8 cellular contexts compared by ENCODE assay signal in genomic region chr12:53049582-53050318, GRCh38. TPM values are rescaled to one million over a fixed set of nuclear protein-coding genes. Genes with fewer than 3 reads are reported as not detected.
A peak's percentile ranks its signal among the peaks of the same experiment; 100 is the strongest.
DNase-seq lines count a peak whose midpoint lies in the region; ATAC-seq and TF ChIP-seq lines count a peak whose summit lies in the region.

TSS of gene TNS2 (plus strand) at chr12:53050065. CDS start at chr12:53050186, 121 bp downstream.

- H4K20me1 ChIP-seq in HCT116 (ENCODE audit: insufficient read depth) = no peaks in the 10 kb centered on the region

- H2AFZ ChIP-seq in HCT116 (ENCODE audit: low read depth, low read length, poor library complexity, severe bottlenecking) = no peak within 1 kb of the TSS

- no peak for ATAC-seq in HCT116
- peak; percentile 32 for ATAC-seq in left ventricle myocardium superior
- ATAC-seq in HG02642 (IDR thresholded peaks at IDR 0.05; ENCODE audit: poor library complexity, unreplicated experiment) = no peak
- ATAC-seq in GM19463 (IDR thresholded peaks at IDR 0.05; ENCODE audit: unreplicated experiment) = no peak

- H3K36me3 ChIP-seq in A673 (ENCODE audit: insufficient read depth, low read length, poor library complexity, severe bottlenecking) = no peaks in the 10 kb centered on the region
- no peaks in the 10 kb centered on the region for H3K36me3 ChIP-seq in HCT116 (ENCODE audit: control insufficient read depth in 1 of 2, insufficient read depth in 2 of 2, low read length in 2 of 2)
- H3K36me3 ChIP-seq in prostate gland = no peaks in the 10 kb centered on the region

- no peaks in the 10 kb centered on the region for H3K9me3 ChIP-seq in A673 (ENCODE audit: low read depth, low read length, poor library complexity, severe bottlenecking)
- H3K9me3 ChIP-seq in HCT116 (ENCODE audit: control insufficient read depth in 1 of 2, insufficient read depth in 1 of 2, low read depth in 1 of 2, low read length in 2 of 2) = no peaks in the 10 kb centered on the region
- no peaks in the 10 kb centered on the region for H3K9me3 ChIP-seq in prostate gland

- intact Hi-C loops in A673 (cut with micrococcal nuclease; ENCODE audit: unreplicated experiment) = loop anchor here (5.0 kb wide), 1 partner anchor 48 kb away; the partner anchor contains the start of gene IGFBP6
- intact Hi-C loops in HCT116 (cut with micrococcal nuclease) = loop anchor here (5.0 kb wide), 2 partner anchors 42 to 318 kb away; partner anchors contain the start of gene EIF4B
- intact Hi-C loops in left ventricle myocardium superior (cut with micrococcal nuclease) = no loop called here
- intact Hi-C loops in prostate gland (cut with DNase I) = loop anchor here (10.0 kb wide), 1 partner anchor 455 kb away; the partner anchor contains the start of genes NPFF and TARBP2

- TF ChIP-seq POLR2A in HCT116 (IDR thresholded peaks at IDR 0.05; ENCODE audit: borderline replicate concordance, extremely low read depth, insufficient read depth, insufficient read length) (no peak), prostate gland (IDR thresholded peaks at IDR 0.05) (peak; percentile 57)

- TF ChIP-seq CTCF in A673 (conservative IDR thresholded peaks at IDR 0.05; ENCODE audit: low read depth, low read length) = no peak
- no peak for TF ChIP-seq CTCF in HCT116 (IDR thresholded peaks at IDR 0.05 in 2 of 3, conservative IDR thresholded peaks at IDR 0.05 in 1 of 3; ENCODE audit: borderline replicate concordance in 1 of 3, insufficient read depth in 1 of 3, low read depth in 2 of 3, low read length in 2 of 3)
- no peak for TF ChIP-seq CTCF in prostate gland (IDR thresholded peaks at IDR 0.05)

- POLR2A ChIA-PET in A673 (lab: Charles Lee; ENCODE audit: low non-redundant PET) = no interaction called here
- POLR2A ChIA-PET in HCT116 (lab: Charles Lee) = interaction anchor here (2.1 kb wide), 1 partner anchor 49 kb away, joined by 6 read pairs; no protein-coding TSS in a partner anchor

- H3K79me2 ChIP-seq in HCT116 (ENCODE audit: insufficient read depth, low read length) = peaks cover 23% of the 10 kb centered on the region; the same call in 1 of the 2 replicates

- CTCF ChIA-PET in A673 (lab: Charles Lee) (no interaction called here), HCT116 (lab: Charles Lee) (interaction anchor here (1.5 to 2.8 kb wide), 3 partner anchors 12 to 148 kb away, joined by 5 to 20 read pairs (median 8); no protein-coding TSS in a partner anchor)

- H3K4me3 ChIP-seq in A673 (ENCODE audit: low read depth, low read length, poor library complexity, severe bottlenecking) (no peak within 1 kb of the TSS), HCT116 (replicated peaks in 1 of 2; ENCODE audit: low read depth in 1 of 2, low read length in 2 of 2) (peak within 1 kb of the TSS; percentile 53 to 59), prostate gland (peak within 1 kb of the TSS; percentile 24 to 52)

- H3K27me3 ChIP-seq in A673 (replicated peaks; ENCODE audit: insufficient read depth, low read depth, low read length, poor library complexity) = no peaks in the 10 kb centered on the region
- H3K27me3 ChIP-seq in HCT116 (ENCODE audit: insufficient read depth, low read length) = no peaks in the 10 kb centered on the region
- H3K27me3 ChIP-seq in prostate gland (replicated peaks; ENCODE audit: insufficient read depth) = no peaks in the 10 kb centered on the region

- peaks cover 51% of the 10 kb centered on the region for H3K4me1 ChIP-seq in A673 (ENCODE audit: insufficient read depth, low read length, poor library complexity, severe bottlenecking)
- peaks cover 68 to 94% of the 10 kb centered on the region in 2 experiments for H3K4me1 ChIP-seq in HCT116 (ENCODE audit: control insufficient read depth in 1 of 2, insufficient read depth in 2 of 2, low read length in 2 of 2)
- H3K4me1 ChIP-seq in prostate gland (replicated peaks) = peaks cover 49% of the 10 kb centered on the region

- H3K9ac ChIP-seq in HCT116 (ENCODE audit: low read length) = peak within 1 kb of the TSS; percentile 75

- H3K27ac ChIP-seq in A673 (ENCODE audit: low read depth, low read length, poor library complexity, severe bottlenecking) (peak within 1 kb of the TSS; percentile 73), HCT116 (ENCODE audit: low read depth, low read length) (peak within 1 kb of the TSS; percentile 91), angular gyrus (ENCODE audit: low read depth, low read length) (peak within 1 kb of the TSS; percentile 98), prostate gland (peak within 1 kb of the TSS; percentile 99)

- no peaks in the 10 kb centered on the region for H3K9me2 ChIP-seq in HCT116 (ENCODE audit: insufficient read depth)

- RAD21 ChIA-PET in HCT116 (lab: Charles Lee; ENCODE audit: low non-redundant PET in 1 of 2, low total read pairs in 2 of 2, uncharacterized antibody in 2 of 2, unreplicated experiment in 2 of 2) = no interaction called here

- DNase-seq in A673 (ENCODE audit: low spot score) (no peak), HCT116 (ENCODE audit: low read depth, low spot score) (no peak), left ventricle myocardium superior (peak; percentile 89), prostate gland (ENCODE audit: low spot score) (no peak), OCI-M2 (lab: John Stamatoyannopoulos, UW; ENCODE audit: unreplicated experiment) (no peak)

- no TSS peak for BruUV-seq in A673 (replicated peaks; lab: Mats Ljungman, UMichigan)
- BruUV-seq in HCT116 (replicated peaks; lab: Mats Ljungman, UMichigan) = no TSS peak

- WGBS in prostate gland = 14% methylated on average over 17 of the region's 19 CpGs

- TF ChIP-seq RAD21 in HCT116 (IDR thresholded peaks at IDR 0.05; ENCODE audit: low read depth) = no peak

- peak within 1 kb of the TSS; percentile 97 for H3K4me2 ChIP-seq in HCT116 (ENCODE audit: low read length)

TF ChIP-seq in HCT116, 20 proteins besides CTCF, POLR2A, EP300 and RAD21:
- TF ChIP-seq ELF1 (IDR thresholded peaks at IDR 0.05; ENCODE audit: borderline replicate concordance, low read depth) = no peak
- peak; percentile 22 for TF ChIP-seq TCF7L2 (IDR thresholded peaks at IDR 0.05; ENCODE audit: borderline replicate concordance, extremely low read depth, insufficient read depth, insufficient read length)
- TF ChIP-seq EGR1 (IDR thresholded peaks at IDR 0.05; ENCODE audit: low read depth) = no peak

RNA-seq across cellular contexts. Expression of gene TNS2, which starts in this region (rescaled TPM):
- total RNA-seq in A673 (2021) (3.4 and 6.1 TPM in 2 replicates), HCT116 (2021; ENCODE audit: unreplicated experiment) (25.7 TPM), left ventricle myocardium superior (120 TPM), prostate gland (100 to 1,000 TPM in 1 of 2 donors, 10 to 100 TPM in 1; 66.5 to 180 TPM)
- polyA plus RNA-seq in HCT116 (2012) = 16.3 and 17.3 TPM in 2 replicates
